Comparison of ENCODE assay signal across 24 cellular contexts in genomic region chr11:36057372-36058045, GRCh38.
DNase-seq lines count a peak whose midpoint lies in the region; ATAC-seq and TF ChIP-seq lines count a peak whose summit lies in the region.
"Had no signal": no experiment of that assay in that cellular context is flagged by ENCODE, and none has a peak within 500 bp of the region (broad histone marks: within the 10 kb centered on the region; RNA-seq: fewer than 3 reads in every experiment).

No MANE protein-coding gene starts in this region.

- H3K27ac ChIP-seq in ACC112 (ENCODE audit: low read depth, low read length) (peak overlapping the region; percentile 93), right cardiac atrium (ENCODE audit: low read length) (peak overlapping the region; percentile 42), neural progenitor cell (no peak overlapping the region)

- in situ Hi-C loops in astrocyte of the spinal cord (cut with HindIII; ENCODE audit: low sequenced_read_pairs) (no loop called here), GM13976 (cut with MboI; ENCODE audit: low sequenced_read_pairs, unreplicated experiment) (no loop called here)

- H2AFZ ChIP-seq in ACC112 (ENCODE audit: low read length, unreplicated experiment): no peak overlapping the region
- no peak overlapping the region for H2AFZ ChIP-seq in neural progenitor cell (replicated peaks)

- H3K9me3 Mint-ChIP-seq in neural progenitor cell: peaks cover 15% of the 10 kb centered on the region

- no peaks in the 10 kb centered on the region for H4K20me1 ChIP-seq in neural progenitor cell (ENCODE audit: low read depth)

- peaks cover 3% of the 10 kb centered on the region for H3K79me2 ChIP-seq in ACC112 (ENCODE audit: control insufficient read depth, insufficient read depth, low read length, unreplicated experiment)
- H3K79me2 ChIP-seq in neural progenitor cell (ENCODE audit: low read depth): peaks cover 56% of the 10 kb centered on the region

- H3K9me3 ChIP-seq in right cardiac atrium (ENCODE audit: control insufficient read depth, low read length): peaks cover 2% of the 10 kb centered on the region
- H3K9me3 ChIP-seq in neural progenitor cell (ENCODE audit: low read depth): no peaks in the 10 kb centered on the region
- H3K9me3 ChIP-seq: SK-N-SH, upper lobe of left lung had no signal

- 63% methylated on average over 9 of the region's 9 CpGs for WGBS in right cardiac atrium

- no peaks in the 10 kb centered on the region for H3F3A ChIP-seq in neural progenitor cell (ENCODE audit: low read depth)

- H3K36me3 Mint-ChIP-seq in neural progenitor cell: peaks cover 19% of the 10 kb centered on the region

- H3K4me2 ChIP-seq in neural progenitor cell: no peak overlapping the region
- H3K4me2 ChIP-seq: SK-N-SH had no signal

- H3K9ac ChIP-seq in neural progenitor cell: no peak overlapping the region
- H3K9ac ChIP-seq: SK-N-SH had no signal

- ATAC-seq in right cardiac atrium (peak; percentile 65 to 93), HG02981 (IDR thresholded peaks at IDR 0.05; ENCODE audit: unreplicated experiment) (no peak)
- ATAC-seq: activated CD4-positive, alpha-beta T cell treated with anti-CD3 and anti-CD28 coated beads for 36 hours; Panc1 had no signal

- peak; percentile 34 for DNase-seq in astrocyte of the spinal cord (ENCODE audit: low read depth, low spot score)
- DNase-seq in right cardiac atrium: peak; percentile 62 to 66 (median 62)
- DNase-seq in pulmonary artery endothelial cell (ENCODE audit: low read depth, low spot score): peak; percentile 95
- no peak for DNase-seq in NAMALWA (ENCODE audit: low spot score)
- DNase-seq in GM13976 (ENCODE audit: low spot score): no peak
- no peak for DNase-seq in neural progenitor cell (ENCODE audit: low spot score)
- DNase-seq: ACHN; activated CD4-positive, alpha-beta T cell treated with anti-CD3 and anti-CD28 coated beads for 36 hours; activated CD8-positive, alpha-beta memory T cell treated with anti-CD3 and anti-CD28 coated beads, Interleukin-2, amount 50 U/mL, for 48 hours; activated naive CD4-positive, alpha-beta T cell; COR-L47; H7; mesendoderm; NCI-H1417; NCI-H2171; NCI-H82; SK-N-SH; small intestine; T1000 had no signal

- no peak overlapping the region for H3K4me3 Mint-ChIP-seq in neural progenitor cell
- H3K4me3 Mint-ChIP-seq: activated CD4-positive, alpha-beta T cell treated with anti-CD3 and anti-CD28 coated beads for 36 hours; brain had no signal

- 0 out of 2 replicates have a peak overlapping the region, but pooled peaks have one; percentile 12 for H3K4me3 ChIP-seq in ACC112 (ENCODE audit: low read depth, low read length)
- H3K4me3 ChIP-seq in astrocyte of the spinal cord (ENCODE audit: low read depth, low read length): no peak overlapping the region
- no peak overlapping the region for H3K4me3 ChIP-seq in right cardiac atrium (ENCODE audit: low read length)
- no peak overlapping the region for H3K4me3 ChIP-seq in neural progenitor cell
- H3K4me3 ChIP-seq: upper lobe of left lung had no signal

- peaks cover 15% of the 10 kb centered on the region for H3K4me1 ChIP-seq in ACC112 (ENCODE audit: control insufficient read depth, insufficient read depth, low read length, unreplicated experiment)
- H3K4me1 ChIP-seq in right cardiac atrium (ENCODE audit: control insufficient read depth, insufficient read depth, low read length): no peaks in the 10 kb centered on the region
- peaks cover 17% of the 10 kb centered on the region for H3K4me1 ChIP-seq in neural progenitor cell
- H3K4me1 ChIP-seq: upper lobe of left lung had no signal

- intact Hi-C loops in right cardiac atrium (cut with DNase I): loop anchor here in 1 of 4 donors (10.0 kb wide), 1 partner anchor 113 kb away; the partner anchor contains the start of gene LDLRAD3

- peaks cover 23% of the 10 kb centered on the region for H3K4me1 Mint-ChIP-seq in neural progenitor cell
- H3K4me1 Mint-ChIP-seq: activated CD4-positive, alpha-beta T cell treated with anti-CD3 and anti-CD28 coated beads for 36 hours had no signal

- peaks cover 2% of the 10 kb centered on the region for H3K27me3 Mint-ChIP-seq in neural progenitor cell (ENCODE audit: insufficient read depth, low read depth)
- H3K27me3 Mint-ChIP-seq: activated CD4-positive, alpha-beta T cell treated with anti-CD3 and anti-CD28 coated beads for 36 hours; brain had no signal

- H3K27me3 ChIP-seq in ACC112 (ENCODE audit: insufficient read depth, low read length) (no peaks in the 10 kb centered on the region), right cardiac atrium (ENCODE audit: control insufficient read depth, insufficient read depth) (no peaks in the 10 kb centered on the region), neural progenitor cell (no peaks in the 10 kb centered on the region)
- H3K27me3 ChIP-seq: upper lobe of left lung had no signal

- no peak for TF ChIP-seq CTCF in astrocyte of the spinal cord (IDR thresholded peaks at IDR 0.05; ENCODE audit: low read depth, low read length)
- TF ChIP-seq CTCF in GM13976 (IDR thresholded peaks at IDR 0.05; ENCODE audit: borderline replicate concordance, control extremely low read depth, extremely low read depth, insufficient read depth, missing control alignments): no peak
- TF ChIP-seq CTCF in neural progenitor cell (IDR thresholded peaks at IDR 0.05): no peak

- peaks cover 7% of the 10 kb centered on the region; the same call in 1 of the 2 replicates for H3K36me3 ChIP-seq in ACC112 (ENCODE audit: insufficient read depth, low read length)
- H3K36me3 ChIP-seq in neural progenitor cell: no peaks in the 10 kb centered on the region
- H3K36me3 ChIP-seq: upper lobe of left lung had no signal

- H3K27ac Mint-ChIP-seq in neural progenitor cell: no peak overlapping the region
- H3K27ac Mint-ChIP-seq: activated CD4-positive, alpha-beta T cell treated with anti-CD3 and anti-CD28 coated beads for 36 hours had no signal

Comparison
In these comparisons a context has a peak if more than half of its experiments do, and no peak if none do; other contexts are left out.
1. DNase-seq: peak in astrocyte of the spinal cord (single experiment), right cardiac atrium (3 of 3) and pulmonary artery endothelial cell (single experiment); none in NAMALWA (single experiment), GM13976 (single experiment) and neural progenitor cell (single experiment).